8 cellular contexts compared by ENCODE assay signal in genomic region chr14:21526672-21527319, GRCh38. TPM values are rescaled to one million over a fixed set of nuclear protein-coding genes. Genes with fewer than 3 reads are reported as not detected.
DNase-seq lines count a peak whose midpoint lies in the region; ATAC-seq and TF ChIP-seq lines count a peak whose summit lies in the region.

No MANE protein-coding gene starts in this region.

- in situ Hi-C loops in brain microvascular endothelial cell (cut with HindIII; ENCODE audit: low pct_ligation_motif_present, low sequenced_read_pairs), result no loop called here

- peak overlapping the region; percentile 59 for H3K9ac ChIP-seq in ES-I3 (ENCODE audit: low read depth, low read length)

- no peak for TF ChIP-seq POLR2A in uterus (IDR thresholded peaks at IDR 0.05)

- H3K36me3 ChIP-seq in ES-I3 (ENCODE audit: insufficient read depth, low read length), result peaks cover 16% of the 10 kb centered on the region
- H3K36me3 ChIP-seq in brain microvascular endothelial cell (replicated peaks), result no peaks in the 10 kb centered on the region
- H3K36me3 ChIP-seq in lower lobe of right lung, result no peaks in the 10 kb centered on the region
- H3K36me3 ChIP-seq in uterus, result no peaks in the 10 kb centered on the region

- no peaks in the 10 kb centered on the region for H3K9me3 ChIP-seq in ES-I3 (ENCODE audit: control insufficient read depth, insufficient read depth, low read length)
- no peaks in the 10 kb centered on the region for H3K9me3 ChIP-seq in lower lobe of right lung
- no peaks in the 10 kb centered on the region for H3K9me3 ChIP-seq in uterus

- peaks cover 21% of the 10 kb centered on the region for H3K4me1 ChIP-seq in ES-I3 (ENCODE audit: insufficient read depth, low read length)
- H3K4me1 ChIP-seq in lower lobe of right lung, result peaks cover 22% of the 10 kb centered on the region
- no peaks in the 10 kb centered on the region for H3K4me1 ChIP-seq in uterus

- ATAC-seq in lower lobe of right lung, result peak in 1 of 2 donors; percentile 5
- ATAC-seq in GM21619 (IDR thresholded peaks at IDR 0.05; ENCODE audit: unreplicated experiment), result no peak
- no peak for ATAC-seq in GM21717 (IDR thresholded peaks at IDR 0.05; ENCODE audit: unreplicated experiment)

- DNase-seq in NCI-H1092 (lab: John Stamatoyannopoulos, UW) (peak; percentile 50), brain microvascular endothelial cell (no peak), lower lobe of right lung (no peak), uterus (no peak), RKO (ENCODE audit: low spot score) (no peak)

- intact Hi-C loops in lower lobe of right lung (cut with DNase I), result no loop called here
- intact Hi-C loops in uterus (cut with DNase I; ENCODE audit: low total_unique reads), result no loop called here

- H3K27ac ChIP-seq in brain microvascular endothelial cell (no peak overlapping the region), lower lobe of right lung (no peak overlapping the region), uterus (peak overlapping the region; percentile 88 to 92)

- peak overlapping the region; percentile 69 for H3K4me3 ChIP-seq in brain microvascular endothelial cell (ENCODE audit: low read depth, low read length)
- peak overlapping the region; percentile 66 for H3K4me3 ChIP-seq in lower lobe of right lung
- H3K4me3 ChIP-seq in uterus, result peak overlapping the region; percentile 67 to 99

- no peak for TF ChIP-seq CTCF in brain microvascular endothelial cell (IDR thresholded peaks at IDR 0.05; ENCODE audit: low read depth, low read length, missing control alignments)
- no peak for TF ChIP-seq CTCF in lower lobe of right lung (IDR thresholded peaks at IDR 0.05)
- no peak for TF ChIP-seq CTCF in uterus (IDR thresholded peaks at IDR 0.05)

- H3K27me3 ChIP-seq in brain microvascular endothelial cell (replicated peaks) (no peaks in the 10 kb centered on the region), lower lobe of right lung (ENCODE audit: low read depth) (peaks cover 4% of the 10 kb centered on the region), uterus (no peaks in the 10 kb centered on the region)

RNA-seq across cellular contexts. Expression of gene SALL2, which starts 0.7 kb away (rescaled TPM):
- 7.1 TPM for total RNA-seq in lower lobe of right lung
- 10 to 100 TPM in 2 of 4 donors, 1 to 10 TPM in 1, under 1 TPM in 1; 0.26 to 28.8 (median 10.4) TPM for total RNA-seq in uterus

RNA-seq across cellular contexts. Expression of gene METTL3, which starts 15.7 kb away (rescaled TPM):
- 47.8 TPM for total RNA-seq in lower lobe of right lung
- total RNA-seq in uterus, result 100 to 1,000 TPM in 1 of 4 donors, 10 to 100 TPM in 3; 47.4 to 101 (median 57.7) TPM

RNA-seq across cellular contexts. Expression of gene TOX4, which starts 49.8 kb away (rescaled TPM):
- total RNA-seq in lower lobe of right lung, result 72.2 TPM
- 10 to 100 TPM; 19.4 to 78.0 (median 59.0) TPM for total RNA-seq in uterus

RNA-seq across cellular contexts. Expression of gene RAB2B, which starts 50.0 kb away (rescaled TPM):
- total RNA-seq in lower lobe of right lung (30.7 TPM), uterus (10 to 100 TPM in 3 of 4 donors, 1 to 10 TPM in 1; 8.5 to 47.9 (median 22.9) TPM)

RNA-seq across cellular contexts. Expression of gene OR10G3, which starts 53.1 kb away (rescaled TPM):
- total RNA-seq in lower lobe of right lung (not detected), uterus (not detected)

Comparison
In these comparisons a context has a peak if more than half of its experiments do, and no peak if none do; other contexts are left out.
1. H3K27ac ChIP-seq: peak in uterus (2 of 2); none in brain microvascular endothelial cell (single experiment) and lower lobe of right lung (single experiment).
2. Peak in every context shown above with its lines, with median percentiles within 50 percentile points of each other: H3K4me3 ChIP-seq.